ENCODE assay signal across 8 cellular contexts in the genomic region with DNA sequence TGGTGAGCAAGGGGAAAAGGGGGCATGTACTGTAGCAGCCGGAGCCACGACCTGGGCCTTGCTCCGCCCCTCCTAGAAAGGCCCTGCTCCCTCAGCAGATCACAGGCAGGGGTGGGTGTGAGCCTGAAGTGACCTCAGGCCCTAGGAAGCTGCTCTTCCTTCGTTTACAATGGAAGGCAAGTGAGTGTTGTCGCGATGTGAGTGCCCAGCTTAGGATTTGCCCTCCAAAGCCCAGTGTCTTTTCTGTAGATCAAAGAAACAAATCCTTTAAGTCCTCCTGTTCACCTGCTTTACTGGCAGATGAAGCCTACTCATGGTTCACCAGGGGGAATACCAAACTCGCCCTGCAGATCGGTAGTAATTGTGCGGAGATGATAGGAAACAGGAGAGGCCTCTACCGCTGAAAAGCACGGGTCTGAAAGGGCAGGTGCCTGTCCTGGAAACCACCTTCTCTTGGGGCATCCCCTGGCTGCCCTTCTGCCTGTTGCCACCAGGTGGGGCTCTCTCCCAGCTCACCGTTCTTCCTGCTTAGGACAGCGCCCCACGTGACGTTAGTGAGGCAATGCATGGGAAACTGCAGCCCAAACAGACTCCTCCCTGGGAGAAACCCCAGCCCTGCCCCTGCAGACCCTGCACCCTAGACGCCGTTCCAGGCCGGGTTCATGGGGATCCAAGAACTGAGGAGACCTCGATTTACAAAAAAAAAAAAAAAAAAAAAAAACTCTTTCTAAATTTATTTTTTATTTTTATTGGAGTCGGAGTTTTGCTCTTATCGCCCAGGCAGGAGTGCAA. TPM values are rescaled to one million over a fixed set of nuclear protein-coding genes. Genes with fewer than 3 reads are reported as not detected.
DNase-seq lines count a peak whose midpoint lies in the region; ATAC-seq and TF ChIP-seq lines count a peak whose summit lies in the region.

No MANE protein-coding gene starts in this region.

- peak; percentile 83 for DNase-seq in NCI-H460 (ENCODE audit: extremely low read depth, low read depth)
- DNase-seq in central memory CD4-positive, alpha-beta T cell: peak; percentile 94
- peak; percentile 82 for DNase-seq in kidney glomerular epithelial cell (lab: John Stamatoyannopoulos, UW)
- DNase-seq in stimulated activated CD4-positive, alpha-beta T cell treated with anti-CD3 and anti-CD28 coated beads, Interleukin-2, amount 100 ng/mL, for 4 hours (ENCODE audit: low read depth): peak; percentile 89

- ATAC-seq in GM19328 (IDR thresholded peaks at IDR 0.05; ENCODE audit: unreplicated experiment) (peak; percentile 83), HG03457 (IDR thresholded peaks at IDR 0.05; ENCODE audit: unreplicated experiment) (peak; percentile 76)
- ATAC-seq in activated CD4-positive, CD25-positive, alpha-beta regulatory T cell treated with anti-CD3 and anti-CD28 coated beads, Interleukin-2, amount 50 U/mL, for 24 hours: peak; percentile 97 to 98

- no peak overlapping the region for H3K27ac ChIP-seq in C4-2B

- TF ChIP-seq CTCF in C4-2B (conservative IDR thresholded peaks at IDR 0.05): peak; percentile 99

RNA-seq across cellular contexts. Expression of a gene that starts 34.9 kb away (rescaled TPM):
- total RNA-seq in NCI-H460 (2014; rRNA removed; shearing (Covaris generic)): 17.1 and 17.8 TPM in 2 replicates
- polyA plus RNA-seq in NCI-H460 (2014; cell fraction: nucleus; rRNA removed): 40.3 and 50.8 TPM in 2 replicates

RNA-seq across cellular contexts. Expression of a gene that starts 45.9 kb away (rescaled TPM):
- total RNA-seq in NCI-H460 (2014; rRNA removed; shearing (Covaris generic)): 55.6 and 65.3 TPM in 2 replicates
- 73.8 and 78.2 TPM in 2 replicates for polyA plus RNA-seq in NCI-H460 (2014; cell fraction: nucleus; rRNA removed)

RNA-seq across cellular contexts. Expression of a gene that starts 55.4 kb away (rescaled TPM):
- total RNA-seq in NCI-H460 (2014; rRNA removed; shearing (Covaris generic)): 0.20 TPM in 1 of 2 replicates, not detected in the other
- polyA plus RNA-seq in NCI-H460 (2014; cell fraction: nucleus; rRNA removed): not detected in 2 replicates
